In genomic region chr5:91499943-91500531, GRCh38 we compare ENCODE assay signal across 10 cellular contexts.
DNase-seq lines count a peak whose midpoint lies in the region; ATAC-seq and TF ChIP-seq lines count a peak whose summit lies in the region.
"Had no signal": no experiment of that assay in that cellular context is flagged by ENCODE, and none has a peak within 500 bp of the region (broad histone marks: within the 10 kb centered on the region; RNA-seq: fewer than 3 reads in every experiment).

No MANE protein-coding gene starts in this region.

- peaks cover 3% of the 10 kb centered on the region for H3K27me3 Mint-ChIP-seq in T-helper 2 cell treated with Interferon-gamma antibody and Interleukin-4, amounts not matched to agents 5 μg/mL and 100 μg/mL, for 36 hours (ENCODE audit: low read depth)
- H3K27me3 Mint-ChIP-seq: memory B cell had no signal

- TF ChIP-seq CTCF in OCI-LY3 (IDR thresholded peaks at IDR 0.05; ENCODE audit: low read depth, low read length) (peak; percentile 69), dorsolateral prefrontal cortex (IDR thresholded peaks at IDR 0.05 in 54 of 56, conservative IDR thresholded peaks at IDR 0.05 in 2 of 56; ENCODE audit: low read depth in 1 of 56, partially characterized antibody in 56 of 56) (peak; percentile 52 to 96 (median 76)), neural cell (IDR thresholded peaks at IDR 0.05; ENCODE audit: poor library complexity, severe bottlenecking) (peak; percentile 87)

- H3K36me3 ChIP-seq in OCI-LY3 (replicated peaks; ENCODE audit: low read depth, low read length) (no peaks in the 10 kb centered on the region), neural cell (ENCODE audit: insufficient read depth, low read length) (no peaks in the 10 kb centered on the region)

- DNase-seq in AG20443 (ENCODE audit: low spot score) (peak; percentile 50), dorsolateral prefrontal cortex (no peak)
- no peak for DNase-seq in T-helper 2 cell treated with Interferon-gamma antibody and Interleukin-4, amounts not matched to agents 5 μg/mL and 100 μg/mL, for 36 hours (ENCODE audit: low spot score)
- DNase-seq in effector CD4-positive, alpha-beta T cell, result no peak

- no peak overlapping the region for H3K27ac Mint-ChIP-seq in T-helper 2 cell treated with Interferon-gamma antibody and Interleukin-4, amounts not matched to agents 5 μg/mL and 100 μg/mL, for 36 hours
- H3K27ac Mint-ChIP-seq: IgD-negative memory B cell, memory B cell had no signal

- H3K79me2 ChIP-seq in OCI-LY3 (ENCODE audit: low read length), result no peaks in the 10 kb centered on the region
- H3K79me2 ChIP-seq in neural cell (replicated peaks; ENCODE audit: insufficient read depth, low read length), result no peaks in the 10 kb centered on the region

- H3K4me2 ChIP-seq in OCI-LY3 (ENCODE audit: low read length) (no peak overlapping the region), neural cell (ENCODE audit: low read length) (no peak overlapping the region)

- no peak overlapping the region for H3K4me3 ChIP-seq in OCI-LY3 (ENCODE audit: low read length)
- no peak overlapping the region for H3K4me3 ChIP-seq in dorsolateral prefrontal cortex
- no peak overlapping the region for H3K4me3 ChIP-seq in neural cell (ENCODE audit: low read length)

- H3K4me1 ChIP-seq in OCI-LY3 (ENCODE audit: low read length), result 0 out of 2 replicates have a peak, but pooled peaks cover 1% of the 10 kb centered on the region

- no peaks in the 10 kb centered on the region for H3K9me2 ChIP-seq in neural cell (ENCODE audit: insufficient read depth, low read length)

- H3K4me1 Mint-ChIP-seq in T-helper 2 cell treated with Interferon-gamma antibody and Interleukin-4, amounts not matched to agents 5 μg/mL and 100 μg/mL, for 36 hours (ENCODE audit: low read depth), result no peaks in the 10 kb centered on the region
- H3K4me1 Mint-ChIP-seq: memory B cell had no signal

- peak; percentile 67 for ATAC-seq in GM18498 (IDR thresholded peaks at IDR 0.05; ENCODE audit: unreplicated experiment)
- peak; percentile 77 for ATAC-seq in HG03354 (IDR thresholded peaks at IDR 0.05; ENCODE audit: poor library complexity, severe bottlenecking, unreplicated experiment)

- peak; percentile 92 for TF ChIP-seq RAD21 in neural cell (conservative IDR thresholded peaks at IDR 0.05)

- no peaks in the 10 kb centered on the region for H3K36me3 Mint-ChIP-seq in T-helper 2 cell treated with Interferon-gamma antibody and Interleukin-4, amounts not matched to agents 5 μg/mL and 100 μg/mL, for 36 hours (ENCODE audit: low read depth)
- H3K36me3 Mint-ChIP-seq: IgD-negative memory B cell, memory B cell had no signal

- H3F3A ChIP-seq in neural cell (ENCODE audit: insufficient read depth, low read length, poor library complexity, severe bottlenecking), result no peaks in the 10 kb centered on the region

- H3K9ac ChIP-seq in OCI-LY3 (ENCODE audit: low read length) (no peak overlapping the region), neural cell (ENCODE audit: low read length) (no peak overlapping the region)

- TF ChIP-seq EP300 in neural cell (conservative IDR thresholded peaks at IDR 0.05; ENCODE audit: poor library complexity, severe bottlenecking), result no peak

- no peak overlapping the region for H3K4me3 Mint-ChIP-seq in T-helper 2 cell treated with Interferon-gamma antibody and Interleukin-4, amounts not matched to agents 5 μg/mL and 100 μg/mL, for 36 hours
- H3K4me3 Mint-ChIP-seq: IgD-negative memory B cell, memory B cell had no signal

- no peaks in the 10 kb centered on the region for H3K9me3 Mint-ChIP-seq in T-helper 2 cell treated with Interferon-gamma antibody and Interleukin-4, amounts not matched to agents 5 μg/mL and 100 μg/mL, for 36 hours
- H3K9me3 Mint-ChIP-seq: IgD-negative memory B cell, memory B cell had no signal

- H3K9me3 ChIP-seq in OCI-LY3 (ENCODE audit: insufficient read depth, low read length) (no peaks in the 10 kb centered on the region), neural cell (ENCODE audit: low read length) (no peaks in the 10 kb centered on the region)

- H4K20me1 ChIP-seq in OCI-LY3 (ENCODE audit: insufficient read depth, low read length) (no peaks in the 10 kb centered on the region), neural cell (ENCODE audit: insufficient read depth) (no peaks in the 10 kb centered on the region)

- H3K27ac ChIP-seq in OCI-LY3 (ENCODE audit: low read length) (no peak overlapping the region), dorsolateral prefrontal cortex (no peak overlapping the region), neural cell (ENCODE audit: low read length) (no peak overlapping the region)

- intact Hi-C loops in dorsolateral prefrontal cortex (cut with DNase I), result no loop called here

- 0 out of 2 replicates have a peak, but pooled peaks cover 5% of the 10 kb centered on the region for H3K27me3 ChIP-seq in OCI-LY3 (ENCODE audit: low read depth, low read length)
- H3K27me3 ChIP-seq in dorsolateral prefrontal cortex, result no peaks in the 10 kb centered on the region
- H3K27me3 ChIP-seq in neural cell (ENCODE audit: insufficient read depth, low read depth, low read length), result no peaks in the 10 kb centered on the region

- H2AFZ ChIP-seq in OCI-LY3 (ENCODE audit: low read depth, low read length) (no peak overlapping the region), neural cell (ENCODE audit: low read depth, low read length) (no peak overlapping the region)

TF ChIP-seq in neural cell, 6 proteins besides CTCF, POLR2A, EP300 and RAD21:
- no peak for TF ChIP-seq REST (IDR thresholded peaks at IDR 0.05; ENCODE audit: borderline replicate concordance)
- TF ChIP-seq TAF1 (IDR thresholded peaks at IDR 0.05; ENCODE audit: low read depth), result no peak
- peak; percentile 91 for TF ChIP-seq SMC3 (conservative IDR thresholded peaks at IDR 0.05; ENCODE audit: poor library complexity)
